ENCODE assay signal across 9 cellular contexts in the genomic region with DNA sequence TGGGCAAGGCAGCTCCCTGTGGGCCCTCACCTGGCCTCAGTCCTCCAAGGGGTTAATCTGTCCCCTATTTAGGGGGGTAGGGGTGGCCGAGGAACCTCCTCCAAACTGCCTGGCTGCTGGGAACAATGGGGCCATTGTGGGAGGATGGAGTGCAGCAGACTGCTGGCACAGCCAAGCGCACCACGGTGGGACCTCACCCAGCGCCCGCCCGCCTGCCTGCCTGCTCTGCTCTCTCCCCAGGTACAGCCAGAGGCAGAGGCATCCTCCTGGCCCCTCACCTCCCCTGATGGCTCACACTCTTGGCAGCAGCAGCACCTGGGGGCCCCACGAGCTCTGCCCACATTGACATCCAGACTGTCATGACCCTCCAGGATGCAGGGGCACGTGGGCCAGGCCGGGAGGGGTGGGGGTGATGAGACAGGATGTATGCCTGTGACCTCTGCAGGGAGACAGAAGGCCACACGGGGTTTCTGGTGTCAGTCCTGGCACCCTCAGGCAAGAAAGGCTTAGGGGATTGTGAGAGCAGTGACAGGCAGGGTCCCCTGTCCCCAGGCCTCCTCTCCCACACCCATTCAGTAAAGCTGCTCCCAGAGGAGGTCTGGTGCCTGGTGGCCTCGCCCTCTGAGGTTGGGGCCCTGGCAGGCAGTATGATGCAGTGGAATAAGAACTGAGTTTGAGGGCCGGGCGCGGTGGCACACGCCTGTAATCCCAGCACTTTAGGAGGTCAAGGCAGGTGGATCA. TPM values are rescaled to one million over a fixed set of nuclear protein-coding genes. Genes with fewer than 3 reads are reported as not detected.
DNase-seq lines count a peak whose midpoint lies in the region; ATAC-seq, FAIRE-seq and TF ChIP-seq lines count a peak whose summit lies in the region.
"Had no signal": no experiment of that assay in that cellular context is flagged by ENCODE, and none has a peak within 500 bp of the region (broad histone marks: within the 10 kb centered on the region; RNA-seq: fewer than 3 reads in every experiment).

No MANE protein-coding gene starts in this region.

- no peak overlapping the region for H3K4me3 ChIP-seq in right lobe of liver
- no peak overlapping the region for H3K4me3 ChIP-seq in MM.1S (ENCODE audit: low read length)
- H3K4me3 ChIP-seq: SJSA1 had no signal

- H2AFZ ChIP-seq in MM.1S (ENCODE audit: low read length): no peak overlapping the region

- H3K4me2 ChIP-seq in MM.1S (ENCODE audit: low read depth, low read length): no peak overlapping the region

- intact Hi-C loops in right lobe of liver (cut with DNase I): no loop called here

- peaks cover 97% of the 10 kb centered on the region for H3K4me1 Mint-ChIP-seq in stimulated activated naive CD8-positive, alpha-beta T cell treated with anti-CD3 and anti-CD28 coated beads, Interleukin-15, amount 100 ng/mL, for 72 hours

- H3K36me3 ChIP-seq in right lobe of liver (no peaks in the 10 kb centered on the region), MM.1S (replicated peaks; ENCODE audit: insufficient read depth, low read length) (no peaks in the 10 kb centered on the region)

- H3K9me3 ChIP-seq in right lobe of liver (no peaks in the 10 kb centered on the region), MM.1S (replicated peaks; ENCODE audit: insufficient read depth, low read length) (no peaks in the 10 kb centered on the region)
- H3K9me3 ChIP-seq: SJSA1 had no signal

- H3K27ac ChIP-seq in right lobe of liver (peak overlapping the region; percentile 72 to 75 (median 74)), MM.1S (ENCODE audit: low read length) (no peak overlapping the region)
- H3K27ac ChIP-seq: SJSA1 had no signal

- peak; percentile 31 for TF ChIP-seq POLR2A in GM18951 (IDR thresholded peaks at IDR 0.05; ENCODE audit: extremely low read depth, insufficient read depth, insufficient read length)
- TF ChIP-seq POLR2A in right lobe of liver (IDR thresholded peaks at IDR 0.05): no peak

- H3K4me1 ChIP-seq in right lobe of liver (peaks cover 0 to 74% (median 40%) of the 10 kb centered on the region in 4 donors), MM.1S (ENCODE audit: low read length) (peaks cover 3% of the 10 kb centered on the region; the same call in 1 of the 2 replicates)

- H3K9me2 ChIP-seq in MM.1S (replicated peaks; ENCODE audit: insufficient read depth, low read length): no peaks in the 10 kb centered on the region

- H3F3A ChIP-seq in MM.1S (ENCODE audit: insufficient read depth, low read length): no peaks in the 10 kb centered on the region

- no peaks in the 10 kb centered on the region for H3K9me3 Mint-ChIP-seq in stimulated activated naive CD8-positive, alpha-beta T cell treated with anti-CD3 and anti-CD28 coated beads, Interleukin-15, amount 100 ng/mL, for 72 hours

- no peak overlapping the region for H3K9ac ChIP-seq in MM.1S (ENCODE audit: low read length)

- H4K20me1 ChIP-seq in MM.1S (ENCODE audit: insufficient read depth, low read length): no peaks in the 10 kb centered on the region

- TF ChIP-seq CTCF in right lobe of liver (IDR thresholded peaks at IDR 0.05): no peak
- no peak for TF ChIP-seq CTCF in MM.1S (IDR thresholded peaks at IDR 0.05; ENCODE audit: low read length)

- peak overlapping the region; percentile 84 to 97 for H3K4me3 Mint-ChIP-seq in stimulated activated naive CD8-positive, alpha-beta T cell treated with anti-CD3 and anti-CD28 coated beads, Interleukin-15, amount 100 ng/mL, for 72 hours

- no peaks in the 10 kb centered on the region for H3K79me2 ChIP-seq in MM.1S (ENCODE audit: low read length)

- ATAC-seq in right lobe of liver: no peak
- peak; percentile 64 for ATAC-seq in stimulated activated naive CD8-positive, alpha-beta T cell treated with anti-CD3 and anti-CD28 coated beads, Interleukin-15, amount 100 ng/mL, for 72 hours
- no peak for ATAC-seq in HG02642 (IDR thresholded peaks at IDR 0.05; ENCODE audit: poor library complexity, unreplicated experiment)

- peak; percentile 43 for DNase-seq in RCC 7860 (ENCODE audit: low spot score)
- DNase-seq in amygdala (lab: John Stamatoyannopoulos, UW): peak in 42 of 56 donors; percentile 23 to 85 (median 51)
- DNase-seq in right lobe of liver: peak in 2 of 3 donors; percentile 37 to 48
- DNase-seq in stimulated activated naive CD8-positive, alpha-beta T cell treated with anti-CD3 and anti-CD28 coated beads, Interleukin-15, amount 100 ng/mL, for 72 hours: peak; percentile 60 to 88
- DNase-seq in MM.1S: no peak
- no peak for DNase-seq in SW 1271 (lab: John Stamatoyannopoulos, UW)

- FAIRE-seq in RCC 7860 (lab: Jason Lieb, UNC): no peak

- peak overlapping the region; percentile 94 to 97 for H3K27ac Mint-ChIP-seq in stimulated activated naive CD8-positive, alpha-beta T cell treated with anti-CD3 and anti-CD28 coated beads, Interleukin-15, amount 100 ng/mL, for 72 hours

- WGBS in right lobe of liver (ENCODE audit: insufficient coverage, low coverage, low lambda C conversion rate, missing lambda C conversion rate): no CpG with 5 or more reads among the region's 15 CpGs

- in situ Hi-C loops in GM18951 (cut with MboI; ENCODE audit: low sequenced_read_pairs, unreplicated experiment): no loop called here

- no peaks in the 10 kb centered on the region for H3K27me3 Mint-ChIP-seq in stimulated activated naive CD8-positive, alpha-beta T cell treated with anti-CD3 and anti-CD28 coated beads, Interleukin-15, amount 100 ng/mL, for 72 hours

- H3K27me3 ChIP-seq in right lobe of liver: no peaks in the 10 kb centered on the region
- no peaks in the 10 kb centered on the region for H3K27me3 ChIP-seq in MM.1S (replicated peaks; ENCODE audit: insufficient read depth, low read length)
- H3K27me3 ChIP-seq: SJSA1 had no signal

RNA-seq across cellular contexts. Expression of gene BCL9L, which starts 11.4 kb away (rescaled TPM):
- total RNA-seq in right lobe of liver: 10 to 100 TPM; 10.2 to 22.5 (median 19.8) TPM

RNA-seq across cellular contexts. Expression of gene CXCR5, which starts 30.7 kb away (rescaled TPM):
- under 1 TPM in 2 of 6 experiments, not detected in 4; 0.07 TPM for total RNA-seq in right lobe of liver
- total RNA-seq: SJSA1 had no signal

RNA-seq across cellular contexts. Expression of gene UPK2, which starts 41.8 kb away (rescaled TPM):
- total RNA-seq in right lobe of liver: not detected
- total RNA-seq: SJSA1 had no signal

RNA-seq across cellular contexts. Expression of gene FOXR1, which starts 57.2 kb away (rescaled TPM):
- not detected for total RNA-seq in right lobe of liver
- total RNA-seq: SJSA1 had no signal

Comparison
In these comparisons a context has a peak if more than half of its experiments do, and no peak if none do; other contexts are left out.
1. DNase-seq: peak in RCC 7860 (single experiment), amygdala (42 of 56), right lobe of liver (2 of 3) and stimulated activated naive CD8-positive, alpha-beta T cell treated with anti-CD3 and anti-CD28 coated beads, Interleukin-15, amount 100 ng/mL, for 72 hours (2 of 2); none in MM.1S (single experiment) and SW 1271 (0 of 2).